ENCODE assay signal across 8 cellular contexts in genomic region chr1:225881081-225882007, GRCh38. TPM values are rescaled to one million over a fixed set of nuclear protein-coding genes. Genes with fewer than 3 reads are reported as not detected.
DNase-seq lines count a peak whose midpoint lies in the region; ATAC-seq and TF ChIP-seq lines count a peak whose summit lies in the region.

No MANE protein-coding gene starts in this region.

- peak; percentile 16 for ATAC-seq in GM19351 (IDR thresholded peaks at IDR 0.05; ENCODE audit: unreplicated experiment)

- peaks cover 48% of the 10 kb centered on the region for H3K4me1 Mint-ChIP-seq in osteocyte (ENCODE audit: unreplicated experiment)

- H3K36me3 Mint-ChIP-seq in osteocyte (ENCODE audit: unreplicated experiment), result no peaks in the 10 kb centered on the region

- TF ChIP-seq CTCF in 22Rv1 (IDR thresholded peaks at IDR 0.05), result no peak
- TF ChIP-seq CTCF in osteocyte (IDR thresholded peaks at IDR 0.05), result no peak

- H3K9me3 Mint-ChIP-seq in osteocyte (ENCODE audit: unreplicated experiment), result no peaks in the 10 kb centered on the region

- peak overlapping the region; percentile 89 for H3K27ac Mint-ChIP-seq in osteocyte (ENCODE audit: unreplicated experiment)

- H3K27ac ChIP-seq in 22Rv1, result peak overlapping the region; percentile 65

- DNase-seq in NCI-H2029 (lab: John Stamatoyannopoulos, UW) (peak; percentile 57), glomerular visceral epithelial cell (ENCODE audit: extremely low spot score) (peak; percentile 54), osteocyte (ENCODE audit: extremely low spot score, unreplicated experiment) (no peak), T-helper 9 cell (no peak), hippocampal formation (lab: John Stamatoyannopoulos, UW) (no peak)
- peak; percentile 80 for DNase-seq in activated effector memory CD4-positive, alpha-beta T cell treated with anti-CD3 and anti-CD28 coated beads, Interleukin-2, amount 50 U/mL, for 16 hours

- H3K27me3 Mint-ChIP-seq in osteocyte (ENCODE audit: unreplicated experiment), result no peaks in the 10 kb centered on the region

- peak overlapping the region; percentile 86 for H3K4me3 Mint-ChIP-seq in osteocyte (ENCODE audit: unreplicated experiment)

RNA-seq across cellular contexts. Expression of gene TMEM63A, which starts 0.8 kb away (rescaled TPM):
- 50.8 and 54.8 TPM in 2 replicates for total RNA-seq in osteocyte

RNA-seq across cellular contexts. Expression of gene LEFTY1, which starts 7.6 kb away (rescaled TPM):
- 0.24 and 0.40 TPM in 2 replicates for total RNA-seq in osteocyte

RNA-seq across cellular contexts. Expression of gene PYCR2, which starts 42.7 kb away (rescaled TPM):
- total RNA-seq in osteocyte, result 59.3 and 60.3 TPM in 2 replicates

RNA-seq across cellular contexts. Expression of gene LEFTY2, which starts 59.7 kb away (rescaled TPM):
- 0.43 TPM in 1 of 2 replicates, not detected in the other for total RNA-seq in osteocyte

Comparison
In these comparisons a context has a peak if more than half of its experiments do, and no peak if none do; other contexts are left out.
1. DNase-seq: peak in NCI-H2029 (single experiment), activated effector memory CD4-positive, alpha-beta T cell treated with anti-CD3 and anti-CD28 coated beads, Interleukin-2, amount 50 U/mL, for 16 hours (single experiment) and glomerular visceral epithelial cell (single experiment); none in osteocyte (single experiment), T-helper 9 cell (single experiment) and hippocampal formation (0 of 2).